ENCODE assay signal across 2 cellular contexts in genomic region chr10:78955206-78955605, GRCh38.
TF ChIP-seq lines count a peak whose summit lies in the region.

No MANE protein-coding gene starts in this region.

TF ChIP-seq in IMR-90, 13 proteins besides CTCF, POLR2A, EP300 and RAD21:
- TF ChIP-seq FOS (IDR thresholded peaks at IDR 0.05; ENCODE audit: low read depth, low read length) (no peak), NFE2L2 (IDR thresholded peaks at IDR 0.05; ENCODE audit: low read depth, low read length) (no peak), RCOR1 (IDR thresholded peaks at IDR 0.05; ENCODE audit: insufficient replicate concordance, low read length) (no peak), CHD1 (IDR thresholded peaks at IDR 0.05; ENCODE audit: low read depth, low read length) (no peak), MAZ (IDR thresholded peaks at IDR 0.05; ENCODE audit: borderline replicate concordance, low read depth, low read length) (no peak), BHLHE40 (IDR thresholded peaks at IDR 0.05; ENCODE audit: low read depth, low read length) (no peak), MAFK (IDR thresholded peaks at IDR 0.05; ENCODE audit: low read depth, low read length) (no peak), MXI1 (IDR thresholded peaks at IDR 0.05; ENCODE audit: borderline replicate concordance, low read depth, low read length) (no peak), CEBPB (IDR thresholded peaks at IDR 0.05; ENCODE audit: low read depth, low read length) (no peak), ELK1 (IDR thresholded peaks at IDR 0.05; ENCODE audit: borderline replicate concordance, low read depth, low read length) (no peak), RFX5 (IDR thresholded peaks at IDR 0.05; ENCODE audit: low read depth, low read length) (no peak), SMC3 (IDR thresholded peaks at IDR 0.05; ENCODE audit: low read depth, low read length) (no peak)
- TF ChIP-seq, protein P1, sequence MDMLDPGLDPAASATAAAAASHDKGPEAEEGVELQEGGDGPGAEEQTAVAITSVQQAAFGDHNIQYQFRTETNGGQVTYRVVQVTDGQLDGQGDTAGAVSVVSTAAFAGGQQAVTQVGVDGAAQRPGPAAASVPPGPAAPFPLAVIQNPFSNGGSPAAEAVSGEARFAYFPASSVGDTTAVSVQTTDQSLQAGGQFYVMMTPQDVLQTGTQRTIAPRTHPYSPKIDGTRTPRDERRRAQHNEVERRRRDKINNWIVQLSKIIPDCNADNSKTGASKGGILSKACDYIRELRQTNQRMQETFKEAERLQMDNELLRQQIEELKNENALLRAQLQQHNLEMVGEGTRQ (IDR thresholded peaks at IDR 0.05; ENCODE audit: low read depth, low read length): no peak

TF ChIP-seq in H1, 55 proteins besides CTCF, POLR2A, EP300 and RAD21:
- TF ChIP-seq, protein P1 (IDR thresholded peaks at IDR 0.05; ENCODE audit: low read length): no peak
- TF ChIP-seq HDAC2 (IDR thresholded peaks at IDR 0.05; ENCODE audit: borderline replicate concordance in 1 of 2, low read depth in 2 of 2, low read length in 2 of 2): no peak
- no peak for TF ChIP-seq TBP (IDR thresholded peaks at IDR 0.05; ENCODE audit: low read depth, low read length)
